In the genomic region with DNA sequence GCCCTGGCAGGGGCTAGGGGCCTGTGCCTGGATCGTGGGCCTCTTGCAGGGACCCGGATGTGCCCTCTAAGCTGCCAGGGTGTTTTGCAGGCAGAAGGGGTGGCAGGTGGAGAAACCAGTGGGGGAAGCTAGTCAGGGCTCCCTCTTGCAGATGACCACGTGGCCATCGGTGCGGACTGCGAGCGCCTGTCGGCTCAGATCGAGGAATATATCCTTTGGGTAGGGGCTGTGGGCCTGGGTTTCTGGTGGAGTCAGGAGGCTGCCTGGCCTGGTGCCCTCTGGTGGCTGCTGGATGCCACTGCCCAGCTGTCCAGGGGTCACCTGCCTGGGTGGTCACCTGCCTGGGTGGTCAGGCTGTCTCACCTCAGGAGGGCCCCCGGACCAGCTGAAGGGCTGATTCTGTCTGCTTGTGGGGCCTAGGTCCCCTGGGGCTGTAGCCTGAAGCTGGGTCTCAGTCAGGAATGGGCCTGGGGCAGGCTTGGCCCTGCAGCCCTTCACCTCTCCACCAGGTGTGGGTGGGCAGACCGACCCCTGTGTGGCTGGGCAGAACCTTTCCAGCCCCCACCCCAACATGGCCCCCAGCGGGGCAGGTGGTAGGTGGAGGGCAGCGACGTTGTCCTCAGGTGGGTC, we compare ENCODE assay signal across 8 cellular contexts. TPM values are rescaled to one million over a fixed set of nuclear protein-coding genes. Genes with fewer than 3 reads are reported as not detected.
A peak's percentile ranks its signal among the peaks of the same experiment; 100 is the strongest.
DNase-seq lines count a peak whose midpoint lies in the region; ATAC-seq and TF ChIP-seq lines count a peak whose summit lies in the region.

No MANE protein-coding gene starts in this region.

- TF ChIP-seq POLR2A in tibial nerve (IDR thresholded peaks at IDR 0.05) = no peak

- H3K4me1 ChIP-seq in RWPE2 (ENCODE audit: insufficient read depth, poor library complexity, severe bottlenecking) (peaks cover 21% of the 10 kb centered on the region), foreskin keratinocyte (no peaks in the 10 kb centered on the region), tibial nerve (peaks cover 0 to 21% (median 7%) of the 10 kb centered on the region in 4 donors)

- intact Hi-C loops in activated naive CD4-positive, alpha-beta T cell treated with anti-CD3 and anti-CD28 coated beads for 36 hours (cut with micrococcal nuclease) = loop anchor here (10.0 kb wide), 1 partner anchor 415 kb away; the partner anchor contains the start of genes RTEL1 and STMN3

- TF ChIP-seq EP300 in tibial nerve (IDR thresholded peaks at IDR 0.05) = no peak

- no peak overlapping the region for H3K27ac Mint-ChIP-seq in activated naive CD4-positive, alpha-beta T cell treated with anti-CD3 and anti-CD28 coated beads, Interleukin-2, amount 10 ng/mL, durations not matched to agents 7 days and 5 days
- no peak overlapping the region for H3K27ac Mint-ChIP-seq in activated naive CD4-positive, alpha-beta T cell treated with anti-CD3 and anti-CD28 coated beads for 36 hours

- TF ChIP-seq CTCF in RWPE2 (IDR thresholded peaks at IDR 0.05; ENCODE audit: poor library complexity, severe bottlenecking) (peak; percentile 99), foreskin keratinocyte (conservative IDR thresholded peaks at IDR 0.05) (peak; percentile 70), tibial nerve (IDR thresholded peaks at IDR 0.05) (peak; percentile 40 to 60 (median 56))

- peaks cover 60% of the 10 kb centered on the region for H3K4me1 Mint-ChIP-seq in activated naive CD4-positive, alpha-beta T cell treated with anti-CD3 and anti-CD28 coated beads, Interleukin-2, amount 10 ng/mL, durations not matched to agents 7 days and 5 days
- H3K4me1 Mint-ChIP-seq in activated naive CD4-positive, alpha-beta T cell treated with anti-CD3 and anti-CD28 coated beads for 36 hours (ENCODE audit: low read depth) = peaks cover 28% of the 10 kb centered on the region

- no peaks in the 10 kb centered on the region for H3K36me3 ChIP-seq in RWPE2 (ENCODE audit: low read depth)
- H3K36me3 ChIP-seq in tibial nerve = peaks cover 0 to 75% (median 0%) of the 10 kb centered on the region in 3 donors

- no peak overlapping the region for H3K4me3 ChIP-seq in RWPE2 (ENCODE audit: severe bottlenecking)
- no peak overlapping the region for H3K4me3 ChIP-seq in tibial nerve

- ATAC-seq in RWPE2 (ENCODE audit: low read depth) (peak; percentile 15), foreskin keratinocyte (no peak)

- CTCF ChIA-PET in activated naive CD4-positive, alpha-beta T cell treated with anti-CD3 and anti-CD28 coated beads, Interleukin-2, amount 10 ng/mL, durations not matched to agents 7 days and 5 days (lab: Charles Lee) = interaction anchor here (1.3 to 1.6 kb wide), 2 partner anchors 14 to 30 kb away, joined by 7 to 8 read pairs; partner anchors contain the start of gene LKAAEAR1
- CTCF ChIA-PET in activated naive CD4-positive, alpha-beta T cell treated with anti-CD3 and anti-CD28 coated beads for 36 hours (lab: Charles Lee) = interaction anchor here (0.8 to 1.3 kb wide), 2 partner anchors 12 to 31 kb away, joined by 3 to 7 read pairs; no protein-coding TSS in a partner anchor

- no peaks in the 10 kb centered on the region for H3K27me3 ChIP-seq in RWPE2 (ENCODE audit: insufficient read depth, poor library complexity, severe bottlenecking)
- H3K27me3 ChIP-seq in foreskin keratinocyte = no peaks in the 10 kb centered on the region
- no peaks in the 10 kb centered on the region for H3K27me3 ChIP-seq in tibial nerve

- peaks cover 12% of the 10 kb centered on the region for H3K36me3 Mint-ChIP-seq in activated naive CD4-positive, alpha-beta T cell treated with anti-CD3 and anti-CD28 coated beads, Interleukin-2, amount 10 ng/mL, durations not matched to agents 7 days and 5 days
- no peaks in the 10 kb centered on the region for H3K36me3 Mint-ChIP-seq in activated naive CD4-positive, alpha-beta T cell treated with anti-CD3 and anti-CD28 coated beads for 36 hours (ENCODE audit: low read depth)

- H3K9me3 ChIP-seq in RWPE2 (ENCODE audit: severe bottlenecking) = no peaks in the 10 kb centered on the region
- no peaks in the 10 kb centered on the region for H3K9me3 ChIP-seq in tibial nerve

- no peak overlapping the region for H3K4me3 Mint-ChIP-seq in activated naive CD4-positive, alpha-beta T cell treated with anti-CD3 and anti-CD28 coated beads, Interleukin-2, amount 10 ng/mL, durations not matched to agents 7 days and 5 days
- H3K4me3 Mint-ChIP-seq in activated naive CD4-positive, alpha-beta T cell treated with anti-CD3 and anti-CD28 coated beads for 36 hours = no peak overlapping the region

- no peaks in the 10 kb centered on the region for H3K27me3 Mint-ChIP-seq in activated naive CD4-positive, alpha-beta T cell treated with anti-CD3 and anti-CD28 coated beads, Interleukin-2, amount 10 ng/mL, durations not matched to agents 7 days and 5 days
- no peaks in the 10 kb centered on the region for H3K27me3 Mint-ChIP-seq in activated naive CD4-positive, alpha-beta T cell treated with anti-CD3 and anti-CD28 coated beads for 36 hours (ENCODE audit: low read depth)

- no peaks in the 10 kb centered on the region for H3K9me3 Mint-ChIP-seq in activated naive CD4-positive, alpha-beta T cell treated with anti-CD3 and anti-CD28 coated beads, Interleukin-2, amount 10 ng/mL, durations not matched to agents 7 days and 5 days
- no peaks in the 10 kb centered on the region for H3K9me3 Mint-ChIP-seq in activated naive CD4-positive, alpha-beta T cell treated with anti-CD3 and anti-CD28 coated beads for 36 hours

- DNase-seq in activated naive CD4-positive, alpha-beta T cell treated with anti-CD3 and anti-CD28 coated beads, Interleukin-2, amount 10 ng/mL, durations not matched to agents 7 days and 5 days = peak; percentile 48
- DNase-seq in activated naive CD4-positive, alpha-beta T cell treated with anti-CD3 and anti-CD28 coated beads for 36 hours = no peak
- DNase-seq in RWPE2 (ENCODE audit: low spot score) = no peak
- no peak for DNase-seq in foreskin keratinocyte
- DNase-seq in tibial nerve (ENCODE audit: low spot score in 2 of 2) = no peak
- DNase-seq in NCI-H524 treated with DMSO at 0.1 percent for 48 hours (lab: John Stamatoyannopoulos, UW) = no peak
- DNase-seq in DMS153 (lab: John Stamatoyannopoulos, UW) = no peak
- DNase-seq in GDM1 (lab: John Stamatoyannopoulos, UW) = no peak

- 57 to 58% methylated on average over 12 to 14 of the region's 14 CpGs for WGBS in tibial nerve, 2 donors

- H3K27ac ChIP-seq in RWPE2 (ENCODE audit: poor library complexity, severe bottlenecking) (no peak overlapping the region), foreskin keratinocyte (no peak overlapping the region), tibial nerve (no peak overlapping the region)

RNA-seq across cellular contexts. Expression of gene TCEA2, which starts 6.7 kb away (rescaled TPM):
- total RNA-seq in activated naive CD4-positive, alpha-beta T cell treated with anti-CD3 and anti-CD28 coated beads for 36 hours = 10 to 100 TPM; 16.7 to 18.2 TPM
- 11.0 and 11.4 TPM in 2 replicates for total RNA-seq in foreskin keratinocyte
- 22.9 and 25.9 TPM in 2 replicates for polyA plus RNA-seq in foreskin keratinocyte
- 10 to 100 TPM; 45.6 to 62.9 (median 59.2) TPM for total RNA-seq in tibial nerve

RNA-seq across cellular contexts. Expression of gene RGS19, which starts 9.6 kb away (rescaled TPM):
- 10 to 100 TPM; 20.6 to 23.5 TPM for total RNA-seq in activated naive CD4-positive, alpha-beta T cell treated with anti-CD3 and anti-CD28 coated beads for 36 hours
- total RNA-seq in foreskin keratinocyte (23.7 and 23.8 TPM in 2 replicates), tibial nerve (10 to 100 TPM; 12.9 to 35.7 (median 20.1) TPM)
- polyA plus RNA-seq in foreskin keratinocyte = 26.1 and 26.3 TPM in 2 replicates

RNA-seq across cellular contexts. Expression of gene OPRL1, which starts 10.2 kb away (rescaled TPM):
- total RNA-seq in activated naive CD4-positive, alpha-beta T cell treated with anti-CD3 and anti-CD28 coated beads for 36 hours = under 1 TPM; 0.45 to 0.47 TPM
- total RNA-seq in foreskin keratinocyte (0.10 and 0.14 TPM in 2 replicates), tibial nerve (1 to 10 TPM in 1 of 4 donors, under 1 TPM in 3; 0.21 to 1.5 (median 0.71) TPM)
- 0.12 and 0.14 TPM in 2 replicates for polyA plus RNA-seq in foreskin keratinocyte

RNA-seq across cellular contexts. Expression of gene LKAAEAR1, which starts 14.5 kb away (rescaled TPM):
- total RNA-seq in activated naive CD4-positive, alpha-beta T cell treated with anti-CD3 and anti-CD28 coated beads for 36 hours = under 1 TPM; 0.33 to 0.62 TPM
- total RNA-seq in foreskin keratinocyte = 0.17 TPM in 1 of 2 replicates, not detected in the other
- 0.12 TPM in 1 of 2 replicates, not detected in the other for polyA plus RNA-seq in foreskin keratinocyte
- total RNA-seq in tibial nerve = 1 to 10 TPM in 1 of 4 donors, under 1 TPM in 2, not detected in 1; 0.59 to 1.3 (median 0.84) TPM

RNA-seq across cellular contexts. Expression of gene SOX18, which starts 20.3 kb away (rescaled TPM):
- total RNA-seq in activated naive CD4-positive, alpha-beta T cell treated with anti-CD3 and anti-CD28 coated beads for 36 hours = not detected
- total RNA-seq in foreskin keratinocyte (not detected in 2 replicates), tibial nerve (10 to 100 TPM in 3 of 4 donors, 1 to 10 TPM in 1; 4.6 to 44.6 (median 21.4) TPM)
- polyA plus RNA-seq in foreskin keratinocyte = 0.03 and 0.04 TPM in 2 replicates
